ENCODE assay signal across 12 cellular contexts in genomic region chr19:3697671-3698385, GRCh38. TPM values are rescaled to one million over a fixed set of nuclear protein-coding genes. Genes with fewer than 3 reads are reported as not detected.
DNase-seq lines count a peak whose midpoint lies in the region; ATAC-seq and TF ChIP-seq lines count a peak whose summit lies in the region.
"Had no signal": no experiment of that assay in that cellular context is flagged by ENCODE, and none has a peak within 500 bp of the region (broad histone marks: within the 10 kb centered on the region; RNA-seq: fewer than 3 reads in every experiment).

No MANE protein-coding gene starts in this region.

- H3K27ac Mint-ChIP-seq in activated naive CD4-positive, alpha-beta T cell treated with anti-CD3 and anti-CD28 coated beads, Interleukin-2, amount 10 ng/mL, durations not matched to agents 7 days and 5 days: no peak overlapping the region
- H3K27ac Mint-ChIP-seq in activated naive CD8-positive, alpha-beta T cell: peak overlapping the region; percentile 46
- H3K27ac Mint-ChIP-seq in memory B cell: no peak overlapping the region

- no peak overlapping the region for H3K4me2 ChIP-seq in GM23248 (ENCODE audit: unreplicated experiment)

- TF ChIP-seq POLR2A in suprapubic skin (IDR thresholded peaks at IDR 0.05): no peak
- no peak for TF ChIP-seq POLR2A in gastrocnemius medialis (IDR thresholded peaks at IDR 0.05)

- in situ Hi-C loops in GM23248 (cut with MboI): no loop called here
- in situ Hi-C loops in gastrocnemius medialis (cut with MboI; ENCODE audit: low sequenced_read_pairs in 4 of 4): no loop called here

- DNase-seq in activated naive CD4-positive, alpha-beta T cell treated with anti-CD3 and anti-CD28 coated beads, Interleukin-2, amount 10 ng/mL, durations not matched to agents 7 days and 5 days: no peak
- DNase-seq in activated naive CD4-positive, alpha-beta T cell treated with Interleukin-2 at 50 U/mL for 16 hours: no peak
- DNase-seq in memory B cell (ENCODE audit: low spot score in 2 of 2) (no peak), suprapubic skin (ENCODE audit: low spot score in 2 of 2) (peak in 1 of 2 donors; percentile 60), GM23248 (no peak), gastrocnemius medialis (no peak)
- DNase-seq: nucleus accumbens; Peyer's patch; stimulated activated CD4-positive, alpha-beta T cell treated with anti-CD3 and anti-CD28 coated beads, Interleukin-4, amount 100 ng/mL, for 24 hours; upper lobe of right lung had no signal

- H3K27me3 ChIP-seq in suprapubic skin (no peaks in the 10 kb centered on the region), GM23248 (replicated peaks; ENCODE audit: insufficient read depth) (no peaks in the 10 kb centered on the region), gastrocnemius medialis (no peaks in the 10 kb centered on the region)
- H3K27me3 ChIP-seq: Peyer's patch, upper lobe of right lung had no signal

- no peaks in the 10 kb centered on the region for H4K20me1 ChIP-seq in GM23248 (ENCODE audit: insufficient read depth)

- H3K36me3 ChIP-seq in suprapubic skin (no peaks in the 10 kb centered on the region), GM23248 (ENCODE audit: low read depth) (no peaks in the 10 kb centered on the region), gastrocnemius medialis (no peaks in the 10 kb centered on the region)
- H3K36me3 ChIP-seq: Peyer's patch, upper lobe of right lung had no signal

- H3K4me1 Mint-ChIP-seq in activated naive CD4-positive, alpha-beta T cell treated with anti-CD3 and anti-CD28 coated beads, Interleukin-2, amount 10 ng/mL, durations not matched to agents 7 days and 5 days: peaks cover 21% of the 10 kb centered on the region
- peaks cover 20% of the 10 kb centered on the region for H3K4me1 Mint-ChIP-seq in activated naive CD8-positive, alpha-beta T cell (ENCODE audit: low read depth)
- peaks cover 33% of the 10 kb centered on the region for H3K4me1 Mint-ChIP-seq in memory B cell

- peaks cover 70% of the 10 kb centered on the region for H3K79me2 ChIP-seq in GM23248 (ENCODE audit: insufficient read depth)

- H3K27ac ChIP-seq in suprapubic skin: no peak overlapping the region
- H3K27ac ChIP-seq in GM23248: no peak overlapping the region
- H3K27ac ChIP-seq in gastrocnemius medialis: peak overlapping the region in 2 of 4 donors; percentile 80 to 83
- H3K27ac ChIP-seq: upper lobe of right lung had no signal

- intact Hi-C loops in gastrocnemius medialis (cut with DNase I; ENCODE audit: low total_unique reads): no loop called here

- H2AFZ ChIP-seq in GM23248: no peak overlapping the region

- peak overlapping the region; percentile 88 for H3K4me3 ChIP-seq in suprapubic skin
- H3K4me3 ChIP-seq in GM23248: no peak overlapping the region
- H3K4me3 ChIP-seq in gastrocnemius medialis: peak overlapping the region in 2 of 4 donors; percentile 59 to 66
- H3K4me3 ChIP-seq: upper lobe of right lung had no signal

- H3K4me3 Mint-ChIP-seq in activated naive CD4-positive, alpha-beta T cell treated with anti-CD3 and anti-CD28 coated beads, Interleukin-2, amount 10 ng/mL, durations not matched to agents 7 days and 5 days: peak overlapping the region; percentile 41
- peak overlapping the region; percentile 65 for H3K4me3 Mint-ChIP-seq in activated naive CD8-positive, alpha-beta T cell
- peak overlapping the region; percentile 53 for H3K4me3 Mint-ChIP-seq in memory B cell

- H3K9me3 ChIP-seq in suprapubic skin (no peaks in the 10 kb centered on the region), GM23248 (ENCODE audit: low read depth) (no peaks in the 10 kb centered on the region), gastrocnemius medialis (no peaks in the 10 kb centered on the region)
- H3K9me3 ChIP-seq: Peyer's patch, upper lobe of right lung had no signal

- H3K9ac ChIP-seq in GM23248: no peak overlapping the region

- H3K9me2 ChIP-seq in GM23248 (ENCODE audit: insufficient read depth): no peaks in the 10 kb centered on the region

- TF ChIP-seq CTCF in suprapubic skin (IDR thresholded peaks at IDR 0.05) (no peak), gastrocnemius medialis (IDR thresholded peaks at IDR 0.05 in 4 of 5, conservative IDR thresholded peaks at IDR 0.05 in 1 of 5) (no peak)

- ATAC-seq in memory B cell (ENCODE audit: low read depth) (no peak), gastrocnemius medialis (no peak), HG02870 (IDR thresholded peaks at IDR 0.05; ENCODE audit: unreplicated experiment) (no peak)
- ATAC-seq: upper lobe of right lung had no signal

- no peaks in the 10 kb centered on the region for H3K9me3 Mint-ChIP-seq in activated naive CD4-positive, alpha-beta T cell treated with anti-CD3 and anti-CD28 coated beads, Interleukin-2, amount 10 ng/mL, durations not matched to agents 7 days and 5 days
- H3K9me3 Mint-ChIP-seq in activated naive CD8-positive, alpha-beta T cell (ENCODE audit: low read depth): no peaks in the 10 kb centered on the region
- no peaks in the 10 kb centered on the region for H3K9me3 Mint-ChIP-seq in memory B cell

- peaks cover under 1% of the 10 kb centered on the region for H3K27me3 Mint-ChIP-seq in activated naive CD4-positive, alpha-beta T cell treated with anti-CD3 and anti-CD28 coated beads, Interleukin-2, amount 10 ng/mL, durations not matched to agents 7 days and 5 days
- no peaks in the 10 kb centered on the region for H3K27me3 Mint-ChIP-seq in activated naive CD8-positive, alpha-beta T cell
- H3K27me3 Mint-ChIP-seq in memory B cell: no peaks in the 10 kb centered on the region

- CTCF ChIA-PET in activated naive CD4-positive, alpha-beta T cell treated with anti-CD3 and anti-CD28 coated beads, Interleukin-2, amount 10 ng/mL, durations not matched to agents 7 days and 5 days (lab: Charles Lee): interaction anchor here (1.9 kb wide), 1 partner anchor 31 kb away, joined by 8 read pairs; no protein-coding TSS in a partner anchor

- TF ChIP-seq EP300 in suprapubic skin (IDR thresholded peaks at IDR 0.05): no peak

- H3K4me1 ChIP-seq in suprapubic skin (peaks cover 25% of the 10 kb centered on the region), GM23248 (ENCODE audit: insufficient read depth) (0 out of 2 replicates have a peak, but pooled peaks cover 3% of the 10 kb centered on the region), gastrocnemius medialis (peaks cover 0 to 19% of the 10 kb centered on the region in 2 donors)

- peaks cover 2% of the 10 kb centered on the region for H3K36me3 Mint-ChIP-seq in activated naive CD4-positive, alpha-beta T cell treated with anti-CD3 and anti-CD28 coated beads, Interleukin-2, amount 10 ng/mL, durations not matched to agents 7 days and 5 days
- H3K36me3 Mint-ChIP-seq in activated naive CD8-positive, alpha-beta T cell: no peaks in the 10 kb centered on the region
- H3K36me3 Mint-ChIP-seq in memory B cell: peaks cover 3% of the 10 kb centered on the region

- no peaks in the 10 kb centered on the region for H3F3A ChIP-seq in GM23248 (ENCODE audit: insufficient read depth)

- WGBS in suprapubic skin: 89% methylated on average over 31 of the region's 43 CpGs
- 87% methylated on average over 40 to 43 of the region's 43 CpGs for WGBS in GM23248 (ENCODE audit: low coverage in 1 of 2, low lambda C conversion rate in 2 of 2, missing lambda C conversion rate in 2 of 2), 2 experiments

RNA-seq across cellular contexts. Expression of gene PIP5K1C, which starts 2.4 kb away (rescaled TPM):
- 10 to 100 TPM; 16.5 to 25.7 (median 20.8) TPM for total RNA-seq in suprapubic skin
- 34.0 and 43.1 TPM in 2 replicates for total RNA-seq in GM23248 (2014; rRNA removed; shearing (Covaris generic))
- polyA plus RNA-seq in GM23248 (2016; fragmentation: Nextera tagmentation; extraction: Ambion mirVana): 31.2 and 33.5 TPM in 2 replicates
- total RNA-seq in gastrocnemius medialis: 10 to 100 TPM in 3 of 4 donors, 1 to 10 TPM in 1; 8.2 to 18.0 (median 17.3) TPM

RNA-seq across cellular contexts. Expression of gene TJP3, which starts 10.4 kb away (rescaled TPM):
- total RNA-seq in suprapubic skin: 10 to 100 TPM; 11.4 to 28.1 (median 20.1) TPM
- not detected in 2 replicates for total RNA-seq in GM23248 (2014; rRNA removed; shearing (Covaris generic))
- not detected in 2 replicates for polyA plus RNA-seq in GM23248 (2016; fragmentation: Nextera tagmentation; extraction: Ambion mirVana)
- 1 to 10 TPM in 3 of 4 donors, under 1 TPM in 1; 0.67 to 3.7 (median 1.7) TPM for total RNA-seq in gastrocnemius medialis
